8 cellular contexts compared by ENCODE assay signal in the genomic region with DNA sequence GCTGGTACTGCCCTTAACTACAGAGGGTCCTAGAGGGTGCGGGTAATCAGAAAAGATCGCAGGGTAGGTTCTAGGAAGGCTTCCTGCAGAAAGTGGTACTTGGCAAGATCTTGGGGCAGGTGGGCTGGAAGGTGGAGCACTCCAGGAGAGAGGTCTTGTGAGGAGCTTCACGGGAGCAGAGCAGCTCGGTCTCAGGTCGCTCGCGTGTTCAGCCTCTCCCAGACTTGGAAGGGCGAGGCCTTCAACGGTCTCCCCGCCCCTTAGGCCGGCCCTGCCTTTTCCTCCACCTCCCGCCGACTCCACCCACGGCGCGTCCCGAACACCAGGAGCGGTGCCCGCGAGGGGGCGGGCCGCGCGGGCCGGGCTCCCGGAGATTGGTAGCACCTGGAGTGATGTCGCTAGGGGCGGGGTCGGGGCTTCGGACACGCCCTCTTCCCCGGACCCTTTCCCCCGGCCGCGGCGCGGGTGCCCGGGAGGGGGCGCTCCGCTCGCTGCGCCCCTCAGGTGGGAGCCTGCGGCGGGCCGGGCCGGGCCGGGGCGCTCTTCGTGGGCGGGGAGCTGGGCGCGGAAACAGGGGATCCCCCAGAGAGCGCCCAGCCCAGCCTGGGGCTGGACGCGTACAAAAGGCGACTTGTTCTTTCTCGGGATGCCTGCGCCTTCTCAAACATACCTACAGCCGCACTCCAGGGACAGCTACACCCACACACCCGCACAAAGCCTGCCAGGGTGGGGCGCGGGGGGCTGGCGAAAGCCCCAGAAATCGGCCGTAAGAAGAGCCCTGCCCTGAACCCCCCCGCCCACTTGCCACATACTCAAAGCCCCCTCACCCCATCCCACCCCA. TPM values are rescaled to one million over a fixed set of nuclear protein-coding genes. Genes with fewer than 3 reads are reported as not detected.
DNase-seq lines count a peak whose midpoint lies in the region; ATAC-seq, FAIRE-seq and TF ChIP-seq lines count a peak whose summit lies in the region.

No MANE protein-coding gene starts in this region.

- CTCF ChIA-PET in BJ (lab: Yijun Ruan, JAX): interaction anchor here (0.6 to 7.0 kb wide), 20 partner anchors 8 to 400 kb away, joined by 3 to 54 read pairs (median 4); a partner anchor contains a TSS

- peaks cover 97% of the 10 kb centered on the region for H3K4me1 ChIP-seq in muscle layer of colon (ENCODE audit: insufficient read depth, low read length)

- peak; percentile 60 for DNase-seq in BJ (ENCODE audit: low read depth)
- peak; percentile 98 for DNase-seq in GM19239 (ENCODE audit: insufficient read length, low spot score)
- DNase-seq in NOMO-1 (lab: John Stamatoyannopoulos, UW; ENCODE audit: unreplicated experiment in 2 of 2): peak; percentile 93 to 98
- peak; percentile 87 for DNase-seq in activated T-cell treated with anti-CD3 and anti-CD28 coated beads for 1 hour (ENCODE audit: low read depth)
- DNase-seq in epithelial cell of esophagus (ENCODE audit: low read depth): peak; percentile 98
- peak; percentile 81 for DNase-seq in stimulated activated CD8-positive, alpha-beta memory T cell treated with anti-CD3 and anti-CD28 coated beads, Interleukin-7, amount 100 ng/mL, for 24 hours (ENCODE audit: low read depth)

- peak overlapping the region; percentile 54 for H3K9ac ChIP-seq in muscle layer of colon (ENCODE audit: low read length)

- peak overlapping the region; percentile 94 for H3K27ac ChIP-seq in muscle layer of colon (ENCODE audit: low read depth, low read length)

- no peaks in the 10 kb centered on the region for H3K27me3 ChIP-seq in BJ (ENCODE audit: control insufficient read depth, insufficient read depth, low read length)
- no peaks in the 10 kb centered on the region for H3K27me3 ChIP-seq in muscle layer of colon (ENCODE audit: control insufficient read depth in 1 of 2, insufficient read depth in 2 of 2, low read length in 2 of 2)

- ATAC-seq in HG03432 (IDR thresholded peaks at IDR 0.05; ENCODE audit: unreplicated experiment): peak; percentile 87

- peak overlapping the region; percentile 17 for H3K4me3 ChIP-seq in BJ (ENCODE audit: low read depth, low read length)
- H3K4me3 ChIP-seq in epithelial cell of esophagus (ENCODE audit: low read length): peak overlapping the region; percentile 26
- peak overlapping the region in 1 of 2 donors; percentile 45 for H3K4me3 ChIP-seq in muscle layer of colon (ENCODE audit: low read depth in 1 of 2, low read length in 2 of 2)

- POLR2A ChIA-PET in BJ (lab: Charles Lee): no interaction called here

- no peaks in the 10 kb centered on the region; the same call in 1 of the 2 replicates for H3K36me3 ChIP-seq in BJ (ENCODE audit: control insufficient read depth, insufficient read depth, low read length)
- H3K36me3 ChIP-seq in muscle layer of colon (ENCODE audit: insufficient read depth, low read length): no peaks in the 10 kb centered on the region

- H3K9me3 ChIP-seq in muscle layer of colon (ENCODE audit: low read length): no peaks in the 10 kb centered on the region

- TF ChIP-seq CTCF in BJ (IDR thresholded peaks at IDR 0.05; ENCODE audit: insufficient read depth, low read depth, low read length) (peak; percentile 47; the same call in 1 of the 2 replicates), epithelial cell of esophagus (IDR thresholded peaks at IDR 0.05; ENCODE audit: insufficient read depth, low read depth, low read length, missing control alignments) (peak; percentile 21)

- FAIRE-seq in GM19239 (lab: Jason Lieb, UNC): peak; percentile 92

RNA-seq across cellular contexts. Expression of a gene that starts 35.5 kb away (rescaled TPM):
- 3.5 and 4.1 TPM in 2 replicates for polyA plus RNA-seq in BJ (2011; rRNA removed)
- 4.4 and 5.2 TPM in 2 replicates for polyA minus RNA-seq in BJ (2011; rRNA and poly(A)+ RNA removed)
